1 cellular context compared by ENCODE assay signal in the genomic region with DNA sequence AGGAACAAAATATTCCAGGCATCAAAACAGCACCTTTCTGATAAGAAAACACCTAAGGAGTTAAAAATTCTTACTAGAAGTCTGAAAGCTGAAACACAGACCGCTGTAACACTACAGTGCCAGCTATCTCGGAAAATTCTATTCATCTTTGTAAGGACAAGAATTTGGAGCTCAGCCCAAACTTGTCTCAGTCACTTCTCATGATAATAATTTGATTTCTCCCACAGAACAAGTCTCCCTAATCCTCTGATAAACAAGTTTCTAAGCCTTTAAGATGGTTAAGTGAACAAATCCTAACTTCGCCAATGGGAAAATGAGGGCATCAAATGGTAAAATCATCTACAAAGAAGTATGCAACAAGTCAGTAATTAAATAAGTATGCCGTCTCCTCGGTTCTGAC.
TF ChIP-seq lines count a peak whose summit lies in the region.

No MANE protein-coding gene starts in this region.

TF ChIP-seq in SK-N-SH, 30 proteins besides CTCF, POLR2A, EP300 and RAD21 (continued from another document):
- TF ChIP-seq GATA2 (CRISPR knock-in tag; IDR thresholded peaks at IDR 0.05) (no peak), GABPA (IDR thresholded peaks at IDR 0.05; ENCODE audit: low read depth) (no peak), YY1 (IDR thresholded peaks at IDR 0.05; ENCODE audit: low read depth) (no peak), TCF12 (IDR thresholded peaks at IDR 0.05) (no peak), NFIC (IDR thresholded peaks at IDR 0.05; ENCODE audit: borderline replicate concordance) (no peak), ELF1 (IDR thresholded peaks at IDR 0.05) (no peak), POLR2AphosphoS5 (IDR thresholded peaks at IDR 0.05; ENCODE audit: low read depth, low read length) (no peak)
- TF ChIP-seq, protein P1, sequence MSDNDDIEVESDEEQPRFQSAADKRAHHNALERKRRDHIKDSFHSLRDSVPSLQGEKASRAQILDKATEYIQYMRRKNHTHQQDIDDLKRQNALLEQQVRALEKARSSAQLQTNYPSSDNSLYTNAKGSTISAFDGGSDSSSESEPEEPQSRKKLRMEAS (IDR thresholded peaks at IDR 0.05; ENCODE audit: low read depth), result no peak
